20 cellular contexts compared by ENCODE assay signal in the genomic region with DNA sequence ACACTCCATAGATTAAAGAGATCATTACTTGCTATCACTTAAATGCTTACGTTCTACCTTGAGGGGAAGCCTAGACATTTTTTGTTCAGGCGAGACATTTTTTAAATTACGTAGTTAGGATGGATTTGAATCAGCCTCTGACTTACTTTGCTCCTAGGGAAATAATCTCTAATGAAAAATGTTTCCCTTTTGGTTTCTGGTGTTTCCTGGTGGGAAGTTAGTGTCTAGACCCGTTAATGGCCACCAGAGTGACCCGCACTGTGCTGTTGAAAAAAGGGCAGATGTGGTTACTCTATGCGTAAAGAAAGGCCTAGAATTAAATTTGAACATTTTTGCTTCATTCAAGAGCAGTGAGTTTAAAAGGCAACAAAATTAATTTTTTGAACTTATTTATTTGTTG. TPM values are rescaled to one million over a fixed set of nuclear protein-coding genes. Genes with fewer than 3 reads are reported as not detected.
"Had no signal": no experiment of that assay in that cellular context is flagged by ENCODE, and none has a peak within 500 bp of the region (broad histone marks: within the 10 kb centered on the region; RNA-seq: fewer than 3 reads in every experiment).

No MANE protein-coding gene starts in this region.

- H3K9ac ChIP-seq: parathyroid adenoma had no signal

- H3K36me3 ChIP-seq: gastroesophageal sphincter, left ventricle myocardium inferior, right lobe of liver had no signal

- H3K79me2 ChIP-seq: parathyroid adenoma had no signal

- DNase-seq: cerebellar nuclear complex; effector CD4-positive, alpha-beta T cell; endodermal cell; kidney; left cardiac atrium; left ventricle myocardium inferior; naive thymus-derived CD4-positive, alpha-beta T cell; nephron progenitor cell; psoas muscle; retina; right lobe of liver; stimulated activated CD4-positive, alpha-beta T cell treated with anti-CD3 and anti-CD28 coated beads, Interleukin-4, amount 100 ng/mL, for 1 hour; stimulated activated naive B cell treated with anti-CD40 and anti-IgM and Interleukin-4, amounts not matched to agents 10 μg/mL and 1 μg/mL and 100 μg/mL, for 72 hours; stimulated activated naive CD8-positive, alpha-beta T cell treated with anti-CD3 and anti-CD28 coated beads, Interleukin-15, amount 100 ng/mL, for 72 hours; trophoblast cell had no signal

- H3K4me3 ChIP-seq: gastroesophageal sphincter, left ventricle myocardium inferior, lung, psoas muscle, right lobe of liver had no signal

- H3K27me3 ChIP-seq: right lobe of liver had no signal

- H3K27ac ChIP-seq: gastroesophageal sphincter, left ventricle myocardium inferior, parathyroid adenoma, psoas muscle, right lobe of liver had no signal

- ATAC-seq: esophagus mucosa; gastroesophageal sphincter; left cardiac atrium; naive thymus-derived CD4-positive, alpha-beta T cell; psoas muscle; right lobe of liver; stimulated activated naive B cell treated with anti-CD40 and anti-IgM and Interleukin-4, amounts not matched to agents 10 μg/mL and 1 μg/mL and 100 μg/mL, for 72 hours; stimulated activated naive CD8-positive, alpha-beta T cell treated with anti-CD3 and anti-CD28 coated beads, Interleukin-15, amount 100 ng/mL, for 72 hours had no signal

- H3K9me3 ChIP-seq: gastroesophageal sphincter, left ventricle myocardium inferior, psoas muscle, right lobe of liver had no signal

- H3K4me1 ChIP-seq: parathyroid adenoma, psoas muscle, right lobe of liver had no signal

- H2AFZ ChIP-seq: parathyroid adenoma had no signal

RNA-seq across cellular contexts. Expression of a gene that starts 3.8 kb away (rescaled TPM):
- total RNA-seq: mesenteric fat pad had no signal
- polyA plus RNA-seq: naive thymus-derived CD4-positive, alpha-beta T cell had no signal
